1 cellular context compared by ENCODE assay signal in the genomic region with DNA sequence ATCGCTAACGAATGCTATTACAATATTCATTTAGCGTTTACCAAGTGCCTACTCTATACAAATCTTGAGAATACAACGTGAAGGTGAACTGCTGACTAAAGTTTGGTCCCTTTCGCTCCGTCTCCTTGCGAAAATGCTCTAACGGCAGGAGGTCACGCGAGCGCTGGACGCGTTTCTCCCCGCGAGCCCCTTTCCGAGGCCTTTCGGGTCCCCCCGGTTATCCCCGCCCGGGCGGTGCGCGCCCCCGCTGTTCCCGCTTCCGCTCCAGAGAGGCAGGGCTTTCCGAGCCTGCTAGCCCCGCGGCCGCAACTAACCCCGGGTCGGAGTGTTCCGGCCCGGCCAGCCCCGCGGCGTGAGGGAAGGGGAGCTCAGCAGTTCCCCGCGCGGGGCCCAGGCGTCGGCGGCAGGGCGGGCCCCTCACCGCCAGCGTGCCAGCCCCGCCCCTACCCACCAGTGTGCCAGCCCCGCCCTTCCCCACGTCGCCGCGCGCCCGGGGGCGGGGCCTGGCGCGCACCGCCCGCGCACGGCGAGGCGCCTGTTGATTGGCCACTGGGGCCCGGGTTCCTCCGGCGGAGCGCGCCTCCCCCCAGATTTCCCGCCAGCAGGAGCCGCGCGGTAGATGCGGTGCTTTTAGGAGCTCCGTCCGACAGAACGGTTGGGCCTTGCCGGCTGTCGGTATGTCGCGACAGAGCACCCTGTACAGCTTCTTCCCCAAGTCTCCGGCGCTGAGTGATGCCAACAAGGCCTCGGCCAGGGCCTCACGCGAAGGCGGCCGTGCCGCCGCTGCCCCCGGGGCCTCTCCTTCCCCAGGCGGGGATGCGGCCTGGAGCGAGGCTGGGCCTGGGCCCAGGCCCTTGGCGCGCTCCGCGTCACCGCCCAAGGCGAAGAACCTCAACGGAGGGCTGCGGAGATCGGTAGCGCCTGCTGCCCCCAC.
A peak's percentile ranks its signal among the peaks of the same experiment; 100 is the strongest.
TF ChIP-seq lines count a peak whose summit lies in the region.

A gene with protein sequence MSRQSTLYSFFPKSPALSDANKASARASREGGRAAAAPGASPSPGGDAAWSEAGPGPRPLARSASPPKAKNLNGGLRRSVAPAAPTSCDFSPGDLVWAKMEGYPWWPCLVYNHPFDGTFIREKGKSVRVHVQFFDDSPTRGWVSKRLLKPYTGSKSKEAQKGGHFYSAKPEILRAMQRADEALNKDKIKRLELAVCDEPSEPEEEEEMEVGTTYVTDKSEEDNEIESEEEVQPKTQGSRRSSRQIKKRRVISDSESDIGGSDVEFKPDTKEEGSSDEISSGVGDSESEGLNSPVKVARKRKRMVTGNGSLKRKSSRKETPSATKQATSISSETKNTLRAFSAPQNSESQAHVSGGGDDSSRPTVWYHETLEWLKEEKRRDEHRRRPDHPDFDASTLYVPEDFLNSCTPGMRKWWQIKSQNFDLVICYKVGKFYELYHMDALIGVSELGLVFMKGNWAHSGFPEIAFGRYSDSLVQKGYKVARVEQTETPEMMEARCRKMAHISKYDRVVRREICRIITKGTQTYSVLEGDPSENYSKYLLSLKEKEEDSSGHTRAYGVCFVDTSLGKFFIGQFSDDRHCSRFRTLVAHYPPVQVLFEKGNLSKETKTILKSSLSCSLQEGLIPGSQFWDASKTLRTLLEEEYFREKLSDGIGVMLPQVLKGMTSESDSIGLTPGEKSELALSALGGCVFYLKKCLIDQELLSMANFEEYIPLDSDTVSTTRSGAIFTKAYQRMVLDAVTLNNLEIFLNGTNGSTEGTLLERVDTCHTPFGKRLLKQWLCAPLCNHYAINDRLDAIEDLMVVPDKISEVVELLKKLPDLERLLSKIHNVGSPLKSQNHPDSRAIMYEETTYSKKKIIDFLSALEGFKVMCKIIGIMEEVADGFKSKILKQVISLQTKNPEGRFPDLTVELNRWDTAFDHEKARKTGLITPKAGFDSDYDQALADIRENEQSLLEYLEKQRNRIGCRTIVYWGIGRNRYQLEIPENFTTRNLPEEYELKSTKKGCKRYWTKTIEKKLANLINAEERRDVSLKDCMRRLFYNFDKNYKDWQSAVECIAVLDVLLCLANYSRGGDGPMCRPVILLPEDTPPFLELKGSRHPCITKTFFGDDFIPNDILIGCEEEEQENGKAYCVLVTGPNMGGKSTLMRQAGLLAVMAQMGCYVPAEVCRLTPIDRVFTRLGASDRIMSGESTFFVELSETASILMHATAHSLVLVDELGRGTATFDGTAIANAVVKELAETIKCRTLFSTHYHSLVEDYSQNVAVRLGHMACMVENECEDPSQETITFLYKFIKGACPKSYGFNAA (N-terminal part only) (plus strand): TSS at position 589 of the 934 bp plus-strand sequence. CDS start 89 bp downstream, at position 678.

TF ChIP-seq in HEK293, 187 proteins besides CTCF, POLR2A, EP300 and RAD21 (continued from another document and continues in another):
- TF ChIP-seq, protein P1, sequence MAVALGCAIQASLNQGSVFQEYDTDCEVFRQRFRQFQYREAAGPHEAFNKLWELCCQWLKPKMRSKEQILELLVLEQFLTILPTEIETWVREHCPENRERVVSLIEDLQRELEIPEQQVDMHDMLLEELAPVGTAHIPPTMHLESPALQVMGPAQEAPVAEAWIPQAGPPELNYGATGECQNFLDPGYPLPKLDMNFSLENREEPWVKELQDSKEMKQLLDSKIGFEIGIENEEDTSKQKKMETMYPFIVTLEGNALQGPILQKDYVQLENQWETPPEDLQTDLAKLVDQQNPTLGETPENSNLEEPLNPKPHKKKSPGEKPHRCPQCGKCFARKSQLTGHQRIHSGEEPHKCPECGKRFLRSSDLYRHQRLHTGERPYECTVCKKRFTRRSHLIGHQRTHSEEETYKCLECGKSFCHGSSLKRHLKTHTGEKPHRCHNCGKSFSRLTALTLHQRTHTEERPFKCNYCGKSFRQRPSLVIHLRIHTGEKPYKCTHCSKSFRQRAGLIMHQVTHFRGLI (tag by site-specific recombination; IDR thresholded peaks at IDR 0.05), result peak; percentile 40; the same call in 1 of the 2 replicates
- TF ChIP-seq, protein P2, sequence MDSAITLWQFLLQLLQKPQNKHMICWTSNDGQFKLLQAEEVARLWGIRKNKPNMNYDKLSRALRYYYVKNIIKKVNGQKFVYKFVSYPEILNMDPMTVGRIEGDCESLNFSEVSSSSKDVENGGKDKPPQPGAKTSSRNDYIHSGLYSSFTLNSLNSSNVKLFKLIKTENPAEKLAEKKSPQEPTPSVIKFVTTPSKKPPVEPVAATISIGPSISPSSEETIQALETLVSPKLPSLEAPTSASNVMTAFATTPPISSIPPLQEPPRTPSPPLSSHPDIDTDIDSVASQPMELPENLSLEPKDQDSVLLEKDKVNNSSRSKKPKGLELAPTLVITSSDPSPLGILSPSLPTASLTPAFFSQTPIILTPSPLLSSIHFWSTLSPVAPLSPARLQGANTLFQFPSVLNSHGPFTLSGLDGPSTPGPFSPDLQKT (IDR thresholded peaks at IDR 0.05; ENCODE audit: borderline replicate concordance, low read depth, low read length), result no peak
- TF ChIP-seq ZNF48 (tag by site-specific recombination; IDR thresholded peaks at IDR 0.05), result no peak
- TF ChIP-seq ZNF426 (tag by site-specific recombination; IDR thresholded peaks at IDR 0.05), result no peak
- TF ChIP-seq, protein P3, sequence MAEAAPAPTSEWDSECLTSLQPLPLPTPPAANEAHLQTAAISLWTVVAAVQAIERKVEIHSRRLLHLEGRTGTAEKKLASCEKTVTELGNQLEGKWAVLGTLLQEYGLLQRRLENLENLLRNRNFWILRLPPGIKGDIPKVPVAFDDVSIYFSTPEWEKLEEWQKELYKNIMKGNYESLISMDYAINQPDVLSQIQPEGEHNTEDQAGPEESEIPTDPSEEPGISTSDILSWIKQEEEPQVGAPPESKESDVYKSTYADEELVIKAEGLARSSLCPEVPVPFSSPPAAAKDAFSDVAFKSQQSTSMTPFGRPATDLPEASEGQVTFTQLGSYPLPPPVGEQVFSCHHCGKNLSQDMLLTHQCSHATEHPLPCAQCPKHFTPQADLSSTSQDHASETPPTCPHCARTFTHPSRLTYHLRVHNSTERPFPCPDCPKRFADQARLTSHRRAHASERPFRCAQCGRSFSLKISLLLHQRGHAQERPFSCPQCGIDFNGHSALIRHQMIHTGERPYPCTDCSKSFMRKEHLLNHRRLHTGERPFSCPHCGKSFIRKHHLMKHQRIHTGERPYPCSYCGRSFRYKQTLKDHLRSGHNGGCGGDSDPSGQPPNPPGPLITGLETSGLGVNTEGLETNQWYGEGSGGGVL (tag by site-specific recombination; IDR thresholded peaks at IDR 0.05), result no peak
- peak; percentile 68 for TF ChIP-seq SP3 (tag by site-specific recombination; IDR thresholded peaks at IDR 0.05)
- TF ChIP-seq, protein P4, sequence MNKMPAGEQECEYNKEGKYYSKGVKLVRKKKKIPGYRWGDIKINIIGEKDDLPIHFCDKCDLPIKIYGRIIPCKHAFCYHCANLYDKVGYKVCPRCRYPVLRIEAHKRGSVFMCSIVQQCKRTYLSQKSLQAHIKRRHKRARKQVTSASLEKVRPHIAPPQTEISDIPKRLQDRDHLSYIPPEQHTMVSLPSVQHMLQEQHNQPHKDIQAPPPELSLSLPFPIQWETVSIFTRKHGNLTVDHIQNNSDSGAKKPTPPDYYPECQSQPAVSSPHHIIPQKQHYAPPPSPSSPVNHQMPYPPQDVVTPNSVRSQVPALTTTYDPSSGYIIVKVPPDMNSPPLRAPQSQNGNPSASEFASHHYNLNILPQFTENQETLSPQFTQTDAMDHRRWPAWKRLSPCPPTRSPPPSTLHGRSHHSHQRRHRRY (tag by site-specific recombination; IDR thresholded peaks at IDR 0.05), result no peak
- TF ChIP-seq ZBTB17 (tag by site-specific recombination; IDR thresholded peaks at IDR 0.05), result peak; percentile 25; the same call in 1 of the 2 replicates
- TF ChIP-seq, protein P5, sequence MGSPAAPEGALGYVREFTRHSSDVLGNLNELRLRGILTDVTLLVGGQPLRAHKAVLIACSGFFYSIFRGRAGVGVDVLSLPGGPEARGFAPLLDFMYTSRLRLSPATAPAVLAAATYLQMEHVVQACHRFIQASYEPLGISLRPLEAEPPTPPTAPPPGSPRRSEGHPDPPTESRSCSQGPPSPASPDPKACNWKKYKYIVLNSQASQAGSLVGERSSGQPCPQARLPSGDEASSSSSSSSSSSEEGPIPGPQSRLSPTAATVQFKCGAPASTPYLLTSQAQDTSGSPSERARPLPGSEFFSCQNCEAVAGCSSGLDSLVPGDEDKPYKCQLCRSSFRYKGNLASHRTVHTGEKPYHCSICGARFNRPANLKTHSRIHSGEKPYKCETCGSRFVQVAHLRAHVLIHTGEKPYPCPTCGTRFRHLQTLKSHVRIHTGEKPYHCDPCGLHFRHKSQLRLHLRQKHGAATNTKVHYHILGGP (tag by site-specific recombination; IDR thresholded peaks at IDR 0.05), result no peak
- 0 out of 2 replicates have a peak, but pooled peaks have one; percentile 28 for TF ChIP-seq ZFP37 (tag by site-specific recombination; IDR thresholded peaks at IDR 0.05)
- peak; percentile 97 for TF ChIP-seq HOXC10 (CRISPR knock-in tag; IDR thresholded peaks at IDR 0.05)
- TF ChIP-seq, protein P6, sequence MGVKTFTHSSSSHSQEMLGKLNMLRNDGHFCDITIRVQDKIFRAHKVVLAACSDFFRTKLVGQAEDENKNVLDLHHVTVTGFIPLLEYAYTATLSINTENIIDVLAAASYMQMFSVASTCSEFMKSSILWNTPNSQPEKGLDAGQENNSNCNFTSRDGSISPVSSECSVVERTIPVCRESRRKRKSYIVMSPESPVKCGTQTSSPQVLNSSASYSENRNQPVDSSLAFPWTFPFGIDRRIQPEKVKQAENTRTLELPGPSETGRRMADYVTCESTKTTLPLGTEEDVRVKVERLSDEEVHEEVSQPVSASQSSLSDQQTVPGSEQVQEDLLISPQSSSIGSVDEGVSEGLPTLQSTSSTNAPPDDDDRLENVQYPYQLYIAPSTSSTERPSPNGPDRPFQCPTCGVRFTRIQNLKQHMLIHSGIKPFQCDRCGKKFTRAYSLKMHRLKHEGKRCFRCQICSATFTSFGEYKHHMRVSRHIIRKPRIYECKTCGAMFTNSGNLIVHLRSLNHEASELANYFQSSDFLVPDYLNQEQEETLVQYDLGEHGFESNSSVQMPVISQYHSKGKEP (tag by site-specific recombination; IDR thresholded peaks at IDR 0.05), result no peak
- no peak; the same call in 1 of the 2 replicates for TF ChIP-seq ZNF394 (tag by site-specific recombination; IDR thresholded peaks at IDR 0.05; ENCODE audit: borderline replicate concordance)
- TF ChIP-seq, protein P7, sequence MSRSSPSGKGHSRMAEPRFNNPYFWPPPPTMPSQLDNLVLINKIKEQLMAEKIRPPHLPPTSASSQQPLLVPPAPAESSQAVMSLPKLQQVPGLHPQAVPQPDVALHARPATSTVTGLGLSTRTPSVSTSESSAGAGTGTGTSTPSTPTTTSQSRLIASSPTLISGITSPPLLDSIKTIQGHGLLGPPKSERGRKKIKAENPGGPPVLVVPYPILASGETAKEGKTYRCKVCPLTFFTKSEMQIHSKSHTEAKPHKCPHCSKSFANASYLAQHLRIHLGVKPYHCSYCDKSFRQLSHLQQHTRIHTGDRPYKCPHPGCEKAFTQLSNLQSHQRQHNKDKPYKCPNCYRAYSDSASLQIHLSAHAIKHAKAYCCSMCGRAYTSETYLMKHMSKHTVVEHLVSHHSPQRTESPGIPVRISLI (tag by site-specific recombination; IDR thresholded peaks at IDR 0.05), result no peak
- TF ChIP-seq ZNF335 (tag by site-specific recombination; conservative IDR thresholded peaks at IDR 0.05), result peak; percentile 63
- TF ChIP-seq ZNF404 (tag by site-specific recombination; IDR thresholded peaks at IDR 0.05), result no peak
- peak; percentile 54 for TF ChIP-seq SP7 (tag by site-specific recombination; IDR thresholded peaks at IDR 0.05)
- TF ChIP-seq, protein P8, sequence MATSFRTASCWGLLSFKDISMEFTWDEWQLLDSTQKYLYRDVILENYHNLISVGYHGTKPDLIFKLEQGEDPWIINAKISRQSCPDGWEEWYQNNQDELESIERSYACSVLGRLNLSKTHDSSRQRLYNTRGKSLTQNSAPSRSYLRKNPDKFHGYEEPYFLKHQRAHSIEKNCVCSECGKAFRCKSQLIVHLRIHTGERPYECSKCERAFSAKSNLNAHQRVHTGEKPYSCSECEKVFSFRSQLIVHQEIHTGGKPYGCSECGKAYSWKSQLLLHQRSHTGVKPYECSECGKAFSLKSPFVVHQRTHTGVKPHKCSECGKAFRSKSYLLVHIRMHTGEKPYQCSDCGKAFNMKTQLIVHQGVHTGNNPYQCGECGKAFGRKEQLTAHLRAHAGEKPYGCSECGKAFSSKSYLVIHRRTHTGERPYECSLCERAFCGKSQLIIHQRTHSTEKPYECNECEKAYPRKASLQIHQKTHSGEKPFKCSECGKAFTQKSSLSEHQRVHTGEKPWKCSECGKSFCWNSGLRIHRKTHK (tag by site-specific recombination; IDR thresholded peaks at IDR 0.05), result no peak
- TF ChIP-seq HOXD13 (CRISPR knock-in tag; IDR thresholded peaks at IDR 0.05; ENCODE audit: borderline replicate concordance), result no peak; the same call in 1 of the 2 replicates
- no peak for TF ChIP-seq ZNF366 (tag by site-specific recombination; conservative IDR thresholded peaks at IDR 0.05)
- no peak for TF ChIP-seq ZNF274 (IDR thresholded peaks at IDR 0.05; ENCODE audit: low read length)
- TF ChIP-seq ZNF274 (tag by site-specific recombination; IDR thresholded peaks at IDR 0.05; ENCODE audit: borderline replicate concordance), result no peak
- no peak for TF ChIP-seq ZNF747 (tag by site-specific recombination; IDR thresholded peaks at IDR 0.05)
- no peak for TF ChIP-seq ZNF830 (tag by site-specific recombination; IDR thresholded peaks at IDR 0.05; ENCODE audit: low read depth)
- peak; percentile 67; the same call in 1 of the 2 replicates for TF ChIP-seq ZFP69B (tag by site-specific recombination; IDR thresholded peaks at IDR 0.05)
- no peak for TF ChIP-seq GLI2 (tag by site-specific recombination; IDR thresholded peaks at IDR 0.05; ENCODE audit: borderline replicate concordance, low read depth)
- no peak for TF ChIP-seq ZBTB21 (tag by site-specific recombination; IDR thresholded peaks at IDR 0.05)
- peak; percentile 23 for TF ChIP-seq KLF9 (tag by site-specific recombination; IDR thresholded peaks at IDR 0.05; ENCODE audit: low read depth)
- no peak for TF ChIP-seq ZNF777 (tag by site-specific recombination; IDR thresholded peaks at IDR 0.05; ENCODE audit: borderline replicate concordance)
- TF ChIP-seq ZNF202 (tag by site-specific recombination; IDR thresholded peaks at IDR 0.05; ENCODE audit: borderline replicate concordance), result no peak
- TF ChIP-seq ZBTB1 (tag by site-specific recombination; IDR thresholded peaks at IDR 0.05), result no peak
- no peak for TF ChIP-seq ZNF843 (tag by site-specific recombination; IDR thresholded peaks at IDR 0.05)
- no peak; the same call in none of the 2 replicates for TF ChIP-seq ZNF660 (tag by site-specific recombination; IDR thresholded peaks at IDR 0.05)
- no peak for TF ChIP-seq ZNF792 (tag by site-specific recombination; IDR thresholded peaks at IDR 0.05)
- no peak; the same call in 1 of the 2 replicates for TF ChIP-seq YY2 (tag by site-specific recombination; IDR thresholded peaks at IDR 0.05)
